In genomic region chr14:95300002-95300696, GRCh38 we compare ENCODE assay signal across 15 cellular contexts. TPM values are rescaled to one million over a fixed set of nuclear protein-coding genes. Genes with fewer than 3 reads are reported as not detected.
DNase-seq lines count a peak whose midpoint lies in the region; ATAC-seq lines count a peak whose summit lies in the region.
"Had no signal": no experiment of that assay in that cellular context is flagged by ENCODE, and none has a peak within 500 bp of the region (broad histone marks: within the 10 kb centered on the region; RNA-seq: fewer than 3 reads in every experiment).

No MANE protein-coding gene starts in this region.

- H3K9me3 Mint-ChIP-seq in activated naive CD8-positive, alpha-beta T cell treated with anti-CD3 and anti-CD28 coated beads, Interleukin-2, amount 50 U/mL, for 24 hours = no peaks in the 10 kb centered on the region
- H3K9me3 Mint-ChIP-seq in activated naive CD8-positive, alpha-beta T cell treated with anti-CD3 and anti-CD28 coated beads for 36 hours = peaks cover 4% of the 10 kb centered on the region

- no peaks in the 10 kb centered on the region for H3K36me3 Mint-ChIP-seq in activated naive CD8-positive, alpha-beta T cell treated with anti-CD3 and anti-CD28 coated beads, Interleukin-2, amount 50 U/mL, for 24 hours (ENCODE audit: low read depth)
- peaks cover 3% of the 10 kb centered on the region for H3K36me3 Mint-ChIP-seq in activated naive CD8-positive, alpha-beta T cell treated with anti-CD3 and anti-CD28 coated beads for 36 hours

- DNase-seq in activated naive CD8-positive, alpha-beta T cell treated with anti-CD3 and anti-CD28 coated beads, Interleukin-2, amount 50 U/mL, for 24 hours = no peak
- no peak for DNase-seq in activated naive CD8-positive, alpha-beta T cell treated with anti-CD3 and anti-CD28 coated beads for 36 hours
- DNase-seq in NCI-H510A treated with DMSO at 0.1 percent for 48 hours (lab: John Stamatoyannopoulos, UW) = peak; percentile 83
- DNase-seq in kidney tubule cell (ENCODE audit: low spot score) = peak; percentile 82
- peak; percentile 52 for DNase-seq in superior temporal gyrus (ENCODE audit: extremely low spot score)
- no peak for DNase-seq in epidermal melanocyte (ENCODE audit: insufficient read length, low spot score)
- DNase-seq: ACHN; activated CD4-positive, alpha-beta T cell treated with anti-CD3 and anti-CD28 coated beads, Interleukin-2, amount 50 U/mL, for 1 hour; cortex of kidney; heart left ventricle; left cardiac atrium; psoas muscle; tibial artery had no signal

- no peak overlapping the region for H3K4me3 Mint-ChIP-seq in activated naive CD8-positive, alpha-beta T cell treated with anti-CD3 and anti-CD28 coated beads, Interleukin-2, amount 50 U/mL, for 24 hours
- no peak overlapping the region for H3K4me3 Mint-ChIP-seq in activated naive CD8-positive, alpha-beta T cell treated with anti-CD3 and anti-CD28 coated beads for 36 hours

- H3K4me1 Mint-ChIP-seq in activated naive CD8-positive, alpha-beta T cell treated with anti-CD3 and anti-CD28 coated beads, Interleukin-2, amount 50 U/mL, for 24 hours = peaks cover 5% of the 10 kb centered on the region
- no peaks in the 10 kb centered on the region for H3K4me1 Mint-ChIP-seq in activated naive CD8-positive, alpha-beta T cell treated with anti-CD3 and anti-CD28 coated beads for 36 hours

- no peak overlapping the region for H3K27ac Mint-ChIP-seq in activated naive CD8-positive, alpha-beta T cell treated with anti-CD3 and anti-CD28 coated beads, Interleukin-2, amount 50 U/mL, for 24 hours
- no peak overlapping the region for H3K27ac Mint-ChIP-seq in activated naive CD8-positive, alpha-beta T cell treated with anti-CD3 and anti-CD28 coated beads for 36 hours

- peak; percentile 33 for ATAC-seq in activated naive CD8-positive, alpha-beta T cell treated with anti-CD3 and anti-CD28 coated beads, Interleukin-2, amount 50 U/mL, for 24 hours
- ATAC-seq in HG02610 (IDR thresholded peaks at IDR 0.05; ENCODE audit: unreplicated experiment) = no peak
- ATAC-seq in HG02759 (IDR thresholded peaks at IDR 0.05; ENCODE audit: unreplicated experiment) = no peak
- ATAC-seq: heart left ventricle, left cardiac atrium, psoas muscle had no signal

- peaks cover 3% of the 10 kb centered on the region for H3K27me3 Mint-ChIP-seq in activated naive CD8-positive, alpha-beta T cell treated with anti-CD3 and anti-CD28 coated beads, Interleukin-2, amount 50 U/mL, for 24 hours
- peaks cover 16% of the 10 kb centered on the region for H3K27me3 Mint-ChIP-seq in activated naive CD8-positive, alpha-beta T cell treated with anti-CD3 and anti-CD28 coated beads for 36 hours

RNA-seq across cellular contexts. Expression of gene CLMN, which starts 19.6 kb away (rescaled TPM):
- total RNA-seq in activated naive CD8-positive, alpha-beta T cell treated with anti-CD3 and anti-CD28 coated beads for 36 hours = under 1 TPM; 0.66 to 0.91 TPM

Comparison
In these comparisons a context has a peak if more than half of its experiments do, and no peak if none do; other contexts are left out.
1. DNase-seq: peak in NCI-H510A treated with DMSO at 0.1 percent for 48 hours (single experiment), kidney tubule cell (single experiment) and superior temporal gyrus (single experiment); none in activated naive CD8-positive, alpha-beta T cell treated with anti-CD3 and anti-CD28 coated beads, Interleukin-2, amount 50 U/mL, for 24 hours (single experiment), activated naive CD8-positive, alpha-beta T cell treated with anti-CD3 and anti-CD28 coated beads for 36 hours (single experiment) and epidermal melanocyte (single experiment).